2 cellular contexts compared by ENCODE assay signal in genomic region chr4:1571165-1571908, GRCh38.
TF ChIP-seq lines count a peak whose summit lies in the region.

No MANE protein-coding gene starts in this region.

TF ChIP-seq in IMR-90, 13 proteins besides CTCF, POLR2A, EP300 and RAD21:
- no peak for TF ChIP-seq FOS (IDR thresholded peaks at IDR 0.05; ENCODE audit: low read depth, low read length)
- no peak for TF ChIP-seq RCOR1 (IDR thresholded peaks at IDR 0.05; ENCODE audit: insufficient replicate concordance, low read length)
- no peak for TF ChIP-seq USF2 (IDR thresholded peaks at IDR 0.05; ENCODE audit: low read depth, low read length)

TF ChIP-seq in K562, 482 proteins besides CTCF, POLR2A, EP300 and RAD21:
- TF ChIP-seq TAF7 (tag; IDR thresholded peaks at IDR 0.05) (no peak), ZBTB7A (IDR thresholded peaks at IDR 0.05; ENCODE audit: borderline replicate concordance, control insufficient read depth, low read depth, low read length) (peak; percentile 4; the same call in 1 of the 2 replicates)
